Comparison of ENCODE assay signal across 9 cellular contexts in genomic region chr9:116959775-116960174, GRCh38.
A peak's percentile ranks its signal among the peaks of the same experiment; 100 is the strongest.
DNase-seq lines count a peak whose midpoint lies in the region; ATAC-seq and TF ChIP-seq lines count a peak whose summit lies in the region.
"Had no signal": no experiment of that assay in that cellular context is flagged by ENCODE, and none has a peak within 500 bp of the region (broad histone marks: within the 10 kb centered on the region; RNA-seq: fewer than 3 reads in every experiment).

No MANE protein-coding gene starts in this region.

- H3K4me3 ChIP-seq in neural cell (ENCODE audit: low read length) (peak overlapping the region; percentile 57), gastrocnemius medialis (no peak overlapping the region)

- peak overlapping the region; percentile 59 for H3K9ac ChIP-seq in neural cell (ENCODE audit: low read length)

- H3K79me2 ChIP-seq in neural cell (replicated peaks; ENCODE audit: insufficient read depth, low read length) = no peaks in the 10 kb centered on the region

- TF ChIP-seq CTCF in neural cell (IDR thresholded peaks at IDR 0.05; ENCODE audit: poor library complexity, severe bottlenecking) (no peak), gastrocnemius medialis (IDR thresholded peaks at IDR 0.05 in 4 of 5, conservative IDR thresholded peaks at IDR 0.05 in 1 of 5) (no peak)

- ATAC-seq in HG02759 (IDR thresholded peaks at IDR 0.05; ENCODE audit: unreplicated experiment) = peak; percentile 62
- no peak for ATAC-seq in gastrocnemius medialis
- no peak for ATAC-seq in GM19328 (IDR thresholded peaks at IDR 0.05; ENCODE audit: unreplicated experiment)
- no peak for ATAC-seq in GM18517 (IDR thresholded peaks at IDR 0.05; ENCODE audit: unreplicated experiment)

- H2AFZ ChIP-seq in neural cell (ENCODE audit: low read depth, low read length) = peak overlapping the region; percentile 10

- H3K36me3 ChIP-seq in neural cell (ENCODE audit: insufficient read depth, low read length) (no peaks in the 10 kb centered on the region), gastrocnemius medialis (no peaks in the 10 kb centered on the region)

- intact Hi-C loops in gastrocnemius medialis (cut with DNase I; ENCODE audit: low total_unique reads) = no loop called here

- H3K9me2 ChIP-seq in neural cell (ENCODE audit: insufficient read depth, low read length) = no peaks in the 10 kb centered on the region

- H3K27ac ChIP-seq in neural cell (ENCODE audit: low read length) = peak overlapping the region; percentile 79
- no peak overlapping the region for H3K27ac ChIP-seq in gastrocnemius medialis

- DNase-seq in ELF-1 (ENCODE audit: low read depth, low spot score) (peak; percentile 27), amygdala (lab: John Stamatoyannopoulos, UW) (peak in 29 of 56 donors; percentile 1 to 38 (median 7)), NCI-H2029 (lab: John Stamatoyannopoulos, UW) (no peak), gastrocnemius medialis (no peak)
- DNase-seq: NCI-H510A treated with DMSO at 0.1 percent for 48 hours had no signal

- no peaks in the 10 kb centered on the region for H3K4me1 ChIP-seq in gastrocnemius medialis

- no peaks in the 10 kb centered on the region for H3K9me3 ChIP-seq in neural cell (ENCODE audit: low read length)
- H3K9me3 ChIP-seq in gastrocnemius medialis = no peaks in the 10 kb centered on the region

- H3F3A ChIP-seq in neural cell (ENCODE audit: insufficient read depth, low read length, poor library complexity, severe bottlenecking) = no peaks in the 10 kb centered on the region

- peak; percentile 43 for TF ChIP-seq RAD21 in neural cell (conservative IDR thresholded peaks at IDR 0.05)

- in situ Hi-C loops in gastrocnemius medialis (cut with MboI; ENCODE audit: low sequenced_read_pairs in 4 of 4) = no loop called here

- no peak for TF ChIP-seq POLR2A in gastrocnemius medialis (IDR thresholded peaks at IDR 0.05)

- peak overlapping the region; percentile 63 for H3K4me2 ChIP-seq in neural cell (ENCODE audit: low read length)

- H3K27me3 ChIP-seq in neural cell (ENCODE audit: insufficient read depth, low read depth, low read length) (no peaks in the 10 kb centered on the region), gastrocnemius medialis (no peaks in the 10 kb centered on the region)

- H4K20me1 ChIP-seq in neural cell (ENCODE audit: insufficient read depth) = no peaks in the 10 kb centered on the region

- TF ChIP-seq EP300 in neural cell (conservative IDR thresholded peaks at IDR 0.05; ENCODE audit: poor library complexity, severe bottlenecking) = peak; percentile 71

TF ChIP-seq in neural cell, 6 proteins besides CTCF, POLR2A, EP300 and RAD21:
- TF ChIP-seq POLR2AphosphoS5 (IDR thresholded peaks at IDR 0.05) (peak; percentile 70), REST (IDR thresholded peaks at IDR 0.05; ENCODE audit: borderline replicate concordance) (peak; percentile 30), SMC3 (conservative IDR thresholded peaks at IDR 0.05; ENCODE audit: poor library complexity) (peak; percentile 50), MXI1 (conservative IDR thresholded peaks at IDR 0.05; ENCODE audit: poor library complexity, severe bottlenecking) (peak; percentile 61), TAF1 (IDR thresholded peaks at IDR 0.05; ENCODE audit: low read depth) (no peak), EZH2 (IDR thresholded peaks at IDR 0.05; ENCODE audit: borderline replicate concordance, insufficient read depth, low read length, poor library complexity, severe bottlenecking) (no peak)

Comparison
In these comparisons a context has a peak if more than half of its experiments do, and no peak if none do; other contexts are left out.
1. DNase-seq: peak in ELF-1 (single experiment) and amygdala (29 of 56); none in NCI-H2029 (single experiment) and gastrocnemius medialis (0 of 2).